ENCODE assay signal across 1 cellular context in the genomic region with DNA sequence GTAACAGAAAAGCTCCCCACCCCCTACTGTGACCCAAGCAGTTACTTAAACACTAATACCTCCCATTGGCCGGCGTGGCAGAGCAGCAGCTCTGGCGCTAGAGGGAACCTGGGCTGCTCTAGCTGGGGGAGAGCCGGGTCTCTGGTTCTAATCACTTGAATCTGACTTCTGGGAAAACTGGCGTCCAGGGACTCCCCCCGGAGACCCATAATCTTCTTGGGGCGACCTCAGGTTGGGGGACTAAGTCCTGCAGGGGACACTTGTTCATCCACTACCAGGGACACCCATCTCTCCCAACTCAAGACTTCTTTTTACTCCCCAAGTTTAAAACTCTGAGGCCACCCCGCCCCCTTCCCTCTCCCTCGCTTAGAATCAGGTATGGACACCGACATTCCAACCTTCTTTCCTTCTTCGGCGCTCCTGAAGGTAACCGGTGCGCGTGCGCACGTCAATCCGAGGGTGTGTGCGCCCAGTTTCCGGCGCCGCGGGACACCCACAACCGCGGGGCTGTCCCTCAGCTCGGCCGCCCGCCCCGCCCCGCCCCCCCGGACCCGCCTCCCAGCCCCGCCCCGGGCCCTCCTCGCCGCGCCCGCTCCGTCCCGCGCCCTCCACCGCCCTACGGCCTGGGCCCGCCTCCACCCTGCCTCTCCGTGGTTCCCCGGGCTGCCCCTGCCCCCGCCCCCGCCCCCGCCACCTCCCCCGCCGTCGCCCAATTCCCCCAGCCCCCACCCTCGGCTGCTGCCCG.
TF ChIP-seq lines count a peak whose summit lies in the region.

A gene with protein sequence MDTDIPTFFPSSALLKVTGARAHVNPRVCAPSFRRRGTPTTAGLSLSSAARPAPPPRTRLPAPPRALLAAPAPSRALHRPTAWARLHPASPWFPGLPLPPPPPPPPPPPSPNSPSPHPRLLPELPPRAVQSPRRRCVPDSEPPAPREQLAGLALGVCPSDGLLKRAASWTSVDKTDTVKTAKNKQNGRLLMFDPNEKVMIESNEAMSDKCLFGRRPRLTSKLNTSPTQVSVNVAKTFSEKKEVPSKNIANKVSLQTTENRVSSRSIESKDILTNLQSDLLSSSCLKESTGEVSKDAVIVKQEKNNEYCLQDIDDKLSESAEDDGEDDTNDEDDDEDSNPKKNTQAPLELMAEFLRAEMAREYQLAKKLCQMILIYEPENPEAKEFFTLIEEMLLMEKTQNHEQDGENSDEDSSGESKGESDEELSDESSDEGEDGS (plus strand): TSS at position 75 of the 745 bp plus-strand sequence. CDS start 304 bp downstream, at position 379.

TF ChIP-seq in neural cell, 6 proteins besides CTCF, POLR2A, EP300 and RAD21:
- TF ChIP-seq POLR2AphosphoS5 (IDR thresholded peaks at IDR 0.05) (no peak), SMC3 (conservative IDR thresholded peaks at IDR 0.05; ENCODE audit: poor library complexity) (peak; percentile 26), REST (IDR thresholded peaks at IDR 0.05; ENCODE audit: borderline replicate concordance) (peak; percentile 30)
